ENCODE assay signal across 1 cellular context in genomic region chr19:36687214-36688056, GRCh38.
A peak's percentile ranks its signal among the peaks of the same experiment; 100 is the strongest.
TF ChIP-seq lines count a peak whose summit lies in the region.

ZNF567 (plus strand) TSS chr19:36687612; CDS start chr19:36694868, 7,256 bp downstream.

TF ChIP-seq in HepG2, 621 proteins besides CTCF, POLR2A, EP300 and RAD21 (continued from another document and continues in another):
- TF ChIP-seq TFE3 (CRISPR knock-in tag; IDR thresholded peaks at IDR 0.05) (no peak), ZNF883 (CRISPR knock-in tag; IDR thresholded peaks at IDR 0.05; ENCODE audit: not compliant biosample characterization) (no peak), BRF2 (CRISPR knock-in tag; IDR thresholded peaks at IDR 0.05) (peak; percentile 63; the same call in 1 of the 2 replicates), MIER3 (CRISPR knock-in tag; IDR thresholded peaks at IDR 0.05; ENCODE audit: borderline replicate concordance) (peak; percentile 67; the same call in 1 of the 2 replicates), ZNF770 (CRISPR knock-in tag; IDR thresholded peaks at IDR 0.05) (peak; percentile 54; the same call in 1 of the 2 replicates), MYPOP (CRISPR knock-in tag; IDR thresholded peaks at IDR 0.05) (0 out of 2 replicates have a peak, but pooled peaks have one; percentile 24), MED13 (CRISPR knock-in tag; IDR thresholded peaks at IDR 0.05) (0 out of 2 replicates have a peak, but pooled peaks have one; percentile 41), PPARG (CRISPR knock-in tag; conservative IDR thresholded peaks at IDR 0.05) (no peak), ZMAT5 (CRISPR knock-in tag; IDR thresholded peaks at IDR 0.05; ENCODE audit: borderline replicate concordance, low read depth) (no peak), HDAC1 (CRISPR knock-in tag; IDR thresholded peaks at IDR 0.05) (peak; percentile 89), ZSCAN25 (CRISPR knock-in tag; IDR thresholded peaks at IDR 0.05) (0 out of 2 replicates have a peak, but pooled peaks have one; percentile 31), YY1 (IDR thresholded peaks at IDR 0.05; ENCODE audit: insufficient read depth, insufficient replicate concordance, low read depth, low read length) (peak; percentile 64), ZNF335 (CRISPR knock-in tag; IDR thresholded peaks at IDR 0.05) (peak; percentile 86), ZNF282 (IDR thresholded peaks at IDR 0.05; ENCODE audit: partially characterized antibody) (no peak), ZBTB3 (CRISPR knock-in tag; IDR thresholded peaks at IDR 0.05; ENCODE audit: borderline replicate concordance, low read depth) (no peak), HCFC1 (IDR thresholded peaks at IDR 0.05; ENCODE audit: low read depth, low read length) (peak; percentile 94), ZBTB2 (CRISPR knock-in tag; IDR thresholded peaks at IDR 0.05; ENCODE audit: low read depth) (no peak), RFX3 (CRISPR knock-in tag; IDR thresholded peaks at IDR 0.05) (no peak), KLF11 (CRISPR knock-in tag; IDR thresholded peaks at IDR 0.05) (peak; percentile 36; the same call in 1 of the 2 replicates), CENPBD1 (CRISPR knock-in tag; IDR thresholded peaks at IDR 0.05; ENCODE audit: borderline replicate concordance, low read depth) (no peak), E2F1 (CRISPR knock-in tag; IDR thresholded peaks at IDR 0.05) (peak; percentile 91), SSRP1 (CRISPR knock-in tag; IDR thresholded peaks at IDR 0.05) (no peak), ZNF75D (CRISPR knock-in tag; IDR thresholded peaks at IDR 0.05; ENCODE audit: borderline replicate concordance) (no peak), U2AF2 (IDR thresholded peaks at IDR 0.05; ENCODE audit: low read depth, low read length) (no peak), ATF3 (CRISPR knock-in tag; IDR thresholded peaks at IDR 0.05) (no peak; the same call in 1 of the 2 replicates), PLSCR1 (CRISPR knock-in tag; IDR thresholded peaks at IDR 0.05; ENCODE audit: borderline replicate concordance) (no peak), BATF2 (CRISPR knock-in tag; IDR thresholded peaks at IDR 0.05) (no peak), SNAI1 (CRISPR knock-in tag; IDR thresholded peaks at IDR 0.05; ENCODE audit: borderline replicate concordance) (no peak), SKI (IDR thresholded peaks at IDR 0.05; ENCODE audit: partially characterized antibody) (no peak), GLI4 (CRISPR knock-in tag; IDR thresholded peaks at IDR 0.05; ENCODE audit: borderline replicate concordance) (peak; percentile 65; the same call in 1 of the 2 replicates), ZNF670 (CRISPR knock-in tag; IDR thresholded peaks at IDR 0.05; ENCODE audit: borderline replicate concordance) (peak; percentile 74; the same call in 1 of the 2 replicates), CAMTA2 (CRISPR knock-in tag; IDR thresholded peaks at IDR 0.05; ENCODE audit: borderline replicate concordance) (no peak), DNMT1 (CRISPR knock-in tag; IDR thresholded peaks at IDR 0.05) (no peak), ZBTB42 (CRISPR knock-in tag; IDR thresholded peaks at IDR 0.05) (no peak), ZSCAN22 (CRISPR knock-in tag; IDR thresholded peaks at IDR 0.05) (no peak), GPN1 (CRISPR knock-in tag; IDR thresholded peaks at IDR 0.05; ENCODE audit: borderline replicate concordance) (no peak), ZNF746 (CRISPR knock-in tag; IDR thresholded peaks at IDR 0.05) (peak; percentile 58), KLF9 (CRISPR knock-in tag; IDR thresholded peaks at IDR 0.05; ENCODE audit: low read depth) (0 out of 2 replicates have a peak, but pooled peaks have one; percentile 51), HOXA5 (CRISPR knock-in tag; IDR thresholded peaks at IDR 0.05) (no peak), SKIL (CRISPR knock-in tag; IDR thresholded peaks at IDR 0.05; ENCODE audit: borderline replicate concordance) (no peak), ZFP36L1 (CRISPR knock-in tag; IDR thresholded peaks at IDR 0.05) (no peak), FOXC1 (CRISPR knock-in tag; IDR thresholded peaks at IDR 0.05; ENCODE audit: borderline replicate concordance) (peak; percentile 55; the same call in 1 of the 2 replicates), ZNF326 (CRISPR knock-in tag; IDR thresholded peaks at IDR 0.05; ENCODE audit: borderline replicate concordance) (no peak), ZNF777 (CRISPR knock-in tag; IDR thresholded peaks at IDR 0.05) (peak; percentile 73), HNRNPH1 (optimal IDR thresholded peaks at IDR 0.05; ENCODE audit: low read depth, low read length) (no peak), HNF1B (CRISPR knock-in tag; IDR thresholded peaks at IDR 0.05) (peak; percentile 86)
